16 cellular contexts compared by ENCODE assay signal in genomic region chr14:80901260-80901659, GRCh38. TPM values are rescaled to one million over a fixed set of nuclear protein-coding genes. Genes with fewer than 3 reads are reported as not detected.
DNase-seq lines count a peak whose midpoint lies in the region; ATAC-seq and TF ChIP-seq lines count a peak whose summit lies in the region.
"Had no signal": no experiment of that assay in that cellular context is flagged by ENCODE, and none has a peak within 500 bp of the region (broad histone marks: within the 10 kb centered on the region; RNA-seq: fewer than 3 reads in every experiment).

No MANE protein-coding gene starts in this region.

- H3K4me3 Mint-ChIP-seq in activated T-helper 17 cell treated with anti-CD3 and anti-CD28 coated beads, Interleukin-2, amount 50 U/mL, for 72 hours, result no peak overlapping the region
- H3K4me3 Mint-ChIP-seq: B cell; CD4-positive, alpha-beta memory T cell had no signal

- H3K4me1 ChIP-seq in osteoblast (ENCODE audit: insufficient read depth, low read length), result no peaks in the 10 kb centered on the region

- DNase-seq in EL (peak; percentile 5), osteoblast (ENCODE audit: insufficient read length, low spot score, missing footprints) (peak; percentile 17), MG63 (no peak)
- no peak for DNase-seq in effector CD8-positive, alpha-beta T cell (lab: John Stamatoyannopoulos, UW)
- DNase-seq: C1 segment of cervical spinal cord; CD4-positive, alpha-beta memory T cell had no signal

- H3K27ac Mint-ChIP-seq in activated T-helper 17 cell treated with anti-CD3 and anti-CD28 coated beads, Interleukin-2, amount 50 U/mL, for 72 hours, result peak overlapping the region; percentile 4
- H3K27ac Mint-ChIP-seq: B cell; CD4-positive, alpha-beta memory T cell had no signal

- peaks cover 55% of the 10 kb centered on the region for H3K36me3 Mint-ChIP-seq in activated T-helper 17 cell treated with anti-CD3 and anti-CD28 coated beads, Interleukin-2, amount 50 U/mL, for 72 hours (ENCODE audit: low read depth)

- H3K9me3 Mint-ChIP-seq in activated T-helper 17 cell treated with anti-CD3 and anti-CD28 coated beads, Interleukin-2, amount 50 U/mL, for 72 hours, result no peaks in the 10 kb centered on the region

- TF ChIP-seq CTCF in C4-2B (conservative IDR thresholded peaks at IDR 0.05), result no peak
- TF ChIP-seq CTCF in osteoblast (IDR thresholded peaks at IDR 0.05; ENCODE audit: extremely low read depth, low read depth, low read length), result no peak

- H3K4me1 Mint-ChIP-seq in activated T-helper 17 cell treated with anti-CD3 and anti-CD28 coated beads, Interleukin-2, amount 50 U/mL, for 72 hours, result peaks cover 6% of the 10 kb centered on the region
- H3K4me1 Mint-ChIP-seq: B cell had no signal

- no peak overlapping the region for H3K4me3 ChIP-seq in osteoblast (ENCODE audit: insufficient read depth, low read length)
- H3K4me3 ChIP-seq in MG63, result no peak overlapping the region
- H3K4me3 ChIP-seq: HAP-1 had no signal

- no peaks in the 10 kb centered on the region for H4K20me1 ChIP-seq in osteoblast (ENCODE audit: insufficient read depth, low read length)

- ATAC-seq in activated T-helper 17 cell treated with anti-CD3 and anti-CD28 coated beads, Interleukin-2, amount 50 U/mL, for 72 hours (replicated peaks), result no peak
- no peak for ATAC-seq in GM18520 (IDR thresholded peaks at IDR 0.05; ENCODE audit: unreplicated experiment)
- ATAC-seq in GM18858 (IDR thresholded peaks at IDR 0.05; ENCODE audit: unreplicated experiment), result no peak

- no peaks in the 10 kb centered on the region for H3K36me3 ChIP-seq in osteoblast (ENCODE audit: insufficient read depth, low read length)
- H3K36me3 ChIP-seq in MG63, result no peaks in the 10 kb centered on the region; the same call in 1 of the 2 replicates
- H3K36me3 ChIP-seq: HAP-1 had no signal

- H3K27ac ChIP-seq in C4-2B (peak overlapping the region; percentile 28; the same call in 1 of the 2 replicates), osteoblast (ENCODE audit: low read depth, low read length) (no peak overlapping the region)

- no peak overlapping the region for H3K4me2 ChIP-seq in osteoblast (ENCODE audit: insufficient read depth, low read length)

- no peaks in the 10 kb centered on the region for H3K9me3 ChIP-seq in osteoblast (ENCODE audit: low read depth, low read length)
- H3K9me3 ChIP-seq in MG63, result no peaks in the 10 kb centered on the region
- H3K9me3 ChIP-seq: HAP-1 had no signal

- H2AFZ ChIP-seq in osteoblast (ENCODE audit: low read length), result peak overlapping the region; percentile 43

- H3K27me3 ChIP-seq in osteoblast (ENCODE audit: insufficient read depth, low read length), result no peaks in the 10 kb centered on the region
- H3K27me3 ChIP-seq in MG63, result no peaks in the 10 kb centered on the region

- no peaks in the 10 kb centered on the region for H3K27me3 Mint-ChIP-seq in activated T-helper 17 cell treated with anti-CD3 and anti-CD28 coated beads, Interleukin-2, amount 50 U/mL, for 72 hours
- H3K27me3 Mint-ChIP-seq: B cell; CD4-positive, alpha-beta memory T cell had no signal

- H3K79me2 ChIP-seq in osteoblast (ENCODE audit: insufficient read depth, low read length), result no peaks in the 10 kb centered on the region

RNA-seq across cellular contexts. Expression of gene CEP128, which starts 40.3 kb away (rescaled TPM):
- total RNA-seq in activated T-helper 17 cell treated with anti-CD3 and anti-CD28 coated beads, Interleukin-2, amount 50 U/mL, for 72 hours, result 10 to 100 TPM; 23.4 to 34.6 TPM
- total RNA-seq in osteoblast, result 5.4 and 7.7 TPM in 2 replicates
- total RNA-seq in MG63 (2014; rRNA removed; shearing (Covaris generic); ENCODE audit: low replicate concordance), result 0.22 and 1.4 TPM in 2 replicates

RNA-seq across cellular contexts. Expression of gene TSHR, which starts 54.2 kb away (rescaled TPM):
- under 1 TPM in 1 of 2 donors, not detected in 1; 0.50 TPM for total RNA-seq in activated T-helper 17 cell treated with anti-CD3 and anti-CD28 coated beads, Interleukin-2, amount 50 U/mL, for 72 hours
- total RNA-seq in osteoblast, result not detected in 2 replicates
- total RNA-seq in MG63 (2014; rRNA removed; shearing (Covaris generic); ENCODE audit: low replicate concordance), result 0.20 TPM in 1 of 2 replicates, not detected in the other
- total RNA-seq: A172, G401, H1, HT1080 had no signal

Comparison
In these comparisons a context has a peak if more than half of its experiments do, and no peak if none do; other contexts are left out.
1. DNase-seq: peak in EL (single experiment) and osteoblast (single experiment); none in effector CD8-positive, alpha-beta T cell (single experiment) and MG63 (single experiment).